In genomic region chr7:27160147-27160545, GRCh38 we compare ENCODE assay signal across 8 cellular contexts. TPM values are rescaled to one million over a fixed set of nuclear protein-coding genes. Genes with fewer than 3 reads are reported as not detected.
DNase-seq lines count a peak whose midpoint lies in the region; ATAC-seq, FAIRE-seq and TF ChIP-seq lines count a peak whose summit lies in the region.

No MANE protein-coding gene starts in this region.

- H3K27me3 Mint-ChIP-seq in CD4-positive, alpha-beta memory T cell, result peaks cover 54 to 70% of the 10 kb centered on the region in 2 donors
- peaks cover 90% of the 10 kb centered on the region for H3K27me3 Mint-ChIP-seq in neural progenitor cell (ENCODE audit: insufficient read depth, low read depth)

- H2AK5ac ChIP-seq in H1 (ENCODE audit: low read depth, low read length), result no peak overlapping the region

- H3F3A ChIP-seq in neural progenitor cell (ENCODE audit: low read depth), result no peaks in the 10 kb centered on the region

- H3K27ac ChIP-seq in CD4-positive, alpha-beta memory T cell (ENCODE audit: low read depth, low read length), result no peak overlapping the region
- H3K27ac ChIP-seq in H1 (ENCODE audit: low read depth, low read length) (no peak overlapping the region), neural progenitor cell (no peak overlapping the region)

- TF ChIP-seq RAD21 in H1 (IDR thresholded peaks at IDR 0.05 in 1 of 2, conservative IDR thresholded peaks at IDR 0.05 in 1 of 2; ENCODE audit: low read depth in 2 of 2, low read length in 2 of 2), result no peak

- H3K27me3 ChIP-seq in CD4-positive, alpha-beta memory T cell (ENCODE audit: insufficient read depth, low read length), result peaks cover 80% of the 10 kb centered on the region
- H3K27me3 ChIP-seq in MG63 (no peaks in the 10 kb centered on the region), H1 (replicated peaks in 1 of 4; ENCODE audit: control insufficient read depth in 3 of 4, extremely low read depth in 1 of 4, insufficient read depth in 3 of 4, low read length in 3 of 4) (peaks cover 98 to 100% (median 99%) of the 10 kb centered on the region in 4 experiments), neural progenitor cell (peaks cover 100% of the 10 kb centered on the region)

- no peak for TF ChIP-seq POLR2A in H1 (IDR thresholded peaks at IDR 0.05; ENCODE audit: control extremely low read depth in 1 of 2, low read depth in 2 of 2, low read length in 2 of 2)

- no peak overlapping the region for H3K23ac ChIP-seq in H1 (ENCODE audit: insufficient read length)

- H2BK15ac ChIP-seq in H1 (ENCODE audit: low read length), result no peak overlapping the region

- CTCF ChIA-PET in CD4-positive, alpha-beta memory T cell (lab: Charles Lee; ENCODE audit: partially characterized antibody), result interaction anchor here (1.1 to 3.6 kb wide), 21 partner anchors 9 to 1267 kb away, joined by 3 to 66 read pairs (median 6); partner anchors contain the start of genes HOXA10 and HOXA3
- CTCF ChIA-PET in H1 (lab: Charles Lee; ENCODE audit: partially characterized antibody), result interaction anchor here (0.6 to 4.4 kb wide), 25 partner anchors 8 to 791 kb away, joined by 3 to 80 read pairs (median 5); partner anchors contain the start of genes HOXA3, HOXA5 and HOXA6

- no peak overlapping the region for H3K9ac ChIP-seq in H1 (replicated peaks in 1 of 4; ENCODE audit: extremely low read depth in 1 of 4, low read depth in 3 of 4, low read length in 3 of 4)
- H3K9ac ChIP-seq in neural progenitor cell, result no peak overlapping the region

- peak overlapping the region; percentile 62 to 84 (median 78) for H3K4me3 Mint-ChIP-seq in CD4-positive, alpha-beta memory T cell
- no peak overlapping the region for H3K4me3 Mint-ChIP-seq in neural progenitor cell

- H3K4me1 Mint-ChIP-seq in CD4-positive, alpha-beta memory T cell, result peaks cover 20 to 54% (median 31%) of the 10 kb centered on the region in 4 donors
- H3K4me1 Mint-ChIP-seq in neural progenitor cell, result peaks cover 4% of the 10 kb centered on the region

- WGBS in H1 (ENCODE audit: extremely low coverage in 1 of 2, insufficient coverage in 1 of 2, insufficient read length in 1 of 2, insufficient replicate concordance in 2 of 2, low coverage in 1 of 2, low lambda C conversion rate in 2 of 2, missing lambda C conversion rate in 1 of 2), 2 experiments, result 50% methylated on average over 23 of the region's 23 CpGs; no CpG with 5 or more reads in 1 of the 2 experiments

- H3K18ac ChIP-seq in H1 (ENCODE audit: extremely low read depth, low read length), result no peak overlapping the region

- H3K4me2 ChIP-seq in H1 (ENCODE audit: insufficient read depth in 1 of 2, low read depth in 2 of 2, low read length in 2 of 2) (peak overlapping the region; percentile 0 to 77; a peak in 2 of 4 replicates), neural progenitor cell (peak overlapping the region; percentile 77)

- H4K91ac ChIP-seq in H1 (replicated peaks; ENCODE audit: insufficient read length, low read length), result no peak overlapping the region

- ATAC-seq in HG03442 (IDR thresholded peaks at IDR 0.05; ENCODE audit: unreplicated experiment) (no peak), GM18520 (IDR thresholded peaks at IDR 0.05; ENCODE audit: unreplicated experiment) (no peak)

- FAIRE-seq in H1 (lab: Jason Lieb, UNC), result no peak

- H2BK20ac ChIP-seq in H1 (ENCODE audit: low read length), result no peak overlapping the region

- H2AFZ ChIP-seq in H1 (ENCODE audit: low read length) (no peak overlapping the region), neural progenitor cell (replicated peaks) (peak overlapping the region; percentile 99)

- peaks cover 38% of the 10 kb centered on the region for H3K4me1 ChIP-seq in CD4-positive, alpha-beta memory T cell (ENCODE audit: insufficient read depth, low read length)
- peaks cover 0 to 2% (median 0%) of the 10 kb centered on the region in 4 experiments; a peak in 4 of 7 replicates for H3K4me1 ChIP-seq in H1 (replicated peaks in 1 of 4; ENCODE audit: control insufficient read depth in 3 of 4, insufficient read depth in 4 of 4, low read length in 3 of 4)
- no peaks in the 10 kb centered on the region for H3K4me1 ChIP-seq in neural progenitor cell

- H3K4ac ChIP-seq in H1 (replicated peaks; ENCODE audit: insufficient read length, low read depth, low read length), result no peak overlapping the region

- no peak overlapping the region for H2BK12ac ChIP-seq in H1 (ENCODE audit: low read depth, low read length)

- H3K79me2 ChIP-seq in H1 (ENCODE audit: control insufficient read depth in 1 of 2, insufficient read depth in 2 of 2, low read length in 2 of 2) (no peaks in the 10 kb centered on the region), neural progenitor cell (ENCODE audit: low read depth) (no peaks in the 10 kb centered on the region)

- H4K20me1 ChIP-seq in H1 (replicated peaks in 1 of 2; ENCODE audit: control insufficient read depth in 1 of 2, insufficient read depth in 2 of 2, low read length in 2 of 2) (peaks cover 18 to 28% of the 10 kb centered on the region in 2 experiments), neural progenitor cell (ENCODE audit: low read depth) (peaks cover 55% of the 10 kb centered on the region)

- H3K9me3 ChIP-seq in CD4-positive, alpha-beta memory T cell (ENCODE audit: control insufficient read depth in 1 of 2, low read length in 2 of 2), result no peaks in the 10 kb centered on the region
- no peaks in the 10 kb centered on the region for H3K9me3 ChIP-seq in MG63
- H3K9me3 ChIP-seq in H1 (ENCODE audit: insufficient read depth in 2 of 2, low read depth in 1 of 2, low read length in 1 of 2), result peaks cover 0 to 14% of the 10 kb centered on the region in 2 experiments; a peak in 1 of 4 replicates
- no peaks in the 10 kb centered on the region for H3K9me3 ChIP-seq in neural progenitor cell (ENCODE audit: low read depth)

- no peak overlapping the region for H2BK120ac ChIP-seq in H1 (replicated peaks; ENCODE audit: low read depth, low read length)

- H4K8ac ChIP-seq in H1 (ENCODE audit: extremely low read depth, insufficient read depth, low read length), result no peak overlapping the region

- intact Hi-C loops in CD4-positive, alpha-beta memory T cell (cut with micrococcal nuclease), result loop anchor here (2.0 to 10.0 kb wide), 7 partner anchors 63 to 1308 kb away; partner anchors contain the start of genes HOXA1 and SNX10

- no peak overlapping the region for H3K14ac ChIP-seq in H1 (ENCODE audit: insufficient read length)

- no peak for TF ChIP-seq EP300 in H1 (IDR thresholded peaks at IDR 0.05; ENCODE audit: borderline replicate concordance in 1 of 2, low read depth in 2 of 2, low read length in 2 of 2)

- no peak overlapping the region for H3K56ac ChIP-seq in H1 (replicated peaks; ENCODE audit: insufficient read length, low read depth, low read length)

- H3K36me3 ChIP-seq in CD4-positive, alpha-beta memory T cell (ENCODE audit: insufficient read depth, low read length), result no peaks in the 10 kb centered on the region
- H3K36me3 ChIP-seq in MG63 (peaks cover 33% of the 10 kb centered on the region), H1 (ENCODE audit: control insufficient read depth in 2 of 4, insufficient read depth in 4 of 4, low read length in 3 of 4) (peaks cover 0 to 28% (median 0%) of the 10 kb centered on the region in 4 experiments; a peak in 1 of 8 replicates), neural progenitor cell (no peaks in the 10 kb centered on the region)

- no peaks in the 10 kb centered on the region for H3K79me1 ChIP-seq in H1 (ENCODE audit: low read depth, low read length)

- peak overlapping the region in 1 of 2 donors; percentile 79 for H3K4me3 ChIP-seq in CD4-positive, alpha-beta memory T cell (ENCODE audit: low read length in 2 of 2)
- peak overlapping the region; percentile 46; the same call in 1 of the 2 replicates for H3K4me3 ChIP-seq in MG63
- H3K4me3 ChIP-seq in H1 (ENCODE audit: extremely low read depth in 1 of 4, insufficient read depth in 2 of 4, low read depth in 3 of 4, low read length in 4 of 4), result peak overlapping the region in 1 of 4 experiments; percentile 60; a peak in 2 of 8 replicates
- H3K4me3 ChIP-seq in neural progenitor cell, result peak overlapping the region; percentile 47

- H3K36me3 Mint-ChIP-seq in CD4-positive, alpha-beta memory T cell, result peaks cover 0 to 3% of the 10 kb centered on the region in 2 donors
- H3K36me3 Mint-ChIP-seq in neural progenitor cell, result peaks cover 2% of the 10 kb centered on the region

- no peak overlapping the region for H2BK5ac ChIP-seq in H1 (ENCODE audit: low read depth, low read length)

- DNase-seq in CD4-positive, alpha-beta memory T cell, result peak in 1 of 5 donors; percentile 40
- no peak for DNase-seq in MG63
- DNase-seq in H1 (ENCODE audit: low read depth in 1 of 2, low spot score in 2 of 2), result peak in 1 of 2 experiments; percentile 48
- DNase-seq in neural progenitor cell (ENCODE audit: low spot score), result no peak
- no peak for DNase-seq in NCI-H524 (lab: John Stamatoyannopoulos, UW)
- no peak for DNase-seq in stimulated activated CD4-positive, alpha-beta T cell treated with anti-CD3 and anti-CD28 coated beads, Interleukin-2, amount 100 ng/mL, for 48 hours

- H3K23me2 ChIP-seq in H1 (ENCODE audit: low read depth, low read length), result no peaks in the 10 kb centered on the region

- peak overlapping the region in 1 of 7 donors; percentile 88 for H3K27ac Mint-ChIP-seq in CD4-positive, alpha-beta memory T cell
- H3K27ac Mint-ChIP-seq in neural progenitor cell, result no peak overlapping the region

- no peak for TF ChIP-seq CTCF in H1 (IDR thresholded peaks at IDR 0.05; ENCODE audit: control extremely low read depth in 1 of 3, insufficient read depth in 1 of 3, low read depth in 1 of 3, low read length in 3 of 3)
- no peak for TF ChIP-seq CTCF in neural progenitor cell (IDR thresholded peaks at IDR 0.05)

- H3K9me3 Mint-ChIP-seq in CD4-positive, alpha-beta memory T cell, result peaks cover 0 to 44% (median 0%) of the 10 kb centered on the region in 8 donors
- H3K9me3 Mint-ChIP-seq in neural progenitor cell, result peaks cover 15% of the 10 kb centered on the region

- no peak overlapping the region for H4K5ac ChIP-seq in H1 (ENCODE audit: insufficient read length, low read depth, low read length)

- POLR2A ChIA-PET in CD4-positive, alpha-beta memory T cell (lab: Charles Lee; ENCODE audit: partially characterized antibody), result interaction anchor here (1.2 to 1.7 kb wide), 3 partner anchors 13 to 477 kb away, joined by 3 to 6 read pairs (median 3); no protein-coding TSS in a partner anchor
- POLR2A ChIA-PET in H1 (lab: Charles Lee; ENCODE audit: partially characterized antibody), result no interaction called here

RNA-seq across cellular contexts. Expression of gene HOXA7, which starts 3.7 kb away (rescaled TPM):
- total RNA-seq in CD4-positive, alpha-beta memory T cell, result not detected
- not detected for polyA plus RNA-seq in CD4-positive, alpha-beta memory T cell
- total RNA-seq in MG63 (2014; rRNA removed; shearing (Covaris generic); ENCODE audit: low replicate concordance), result 0.95 and 1.7 TPM in 2 replicates
- not detected in 2 replicates for total RNA-seq in H1 (2021; fragmentation: NEBNext Ultra II Directional; extraction: Animal tissue kit (Norgen Biotek cat#: 25700))
- 0.03 TPM in 1 of 2 replicates, not detected in the other for polyA plus RNA-seq in H1 (2011; rRNA removed)
- polyA plus RNA-seq in H1 (2011; cell fraction: cytosol; rRNA removed), result not detected
- polyA plus RNA-seq in H1 (2011; cell fraction: nucleus; rRNA removed), result not detected
- polyA plus RNA-seq in H1 (2012, experiment 1 of 2), result not detected in 4 replicates
- polyA plus RNA-seq in H1 (2012, experiment 2 of 2), result not detected
- polyA plus RNA-seq in H1 (2013, experiment 1 of 2), result 0.02 TPM
- 0.02 TPM for polyA plus RNA-seq in H1 (2013, experiment 2 of 2)
- polyA minus RNA-seq in H1 (2011; rRNA and poly(A)+ RNA removed), result not detected in 2 replicates
- polyA minus RNA-seq in H1 (2011; cell fraction: cytosol; rRNA and poly(A)+ RNA removed), result not detected
- polyA minus RNA-seq in H1 (2011; cell fraction: nucleus; rRNA and poly(A)+ RNA removed), result not detected
- total RNA-seq in neural progenitor cell (ENCODE audit: low replicate concordance), result not detected in 2 replicates

RNA-seq across cellular contexts. Expression of gene HOXA9, which starts 5.2 kb away (rescaled TPM):
- not detected for total RNA-seq in CD4-positive, alpha-beta memory T cell
- polyA plus RNA-seq in CD4-positive, alpha-beta memory T cell, result not detected
- total RNA-seq in MG63 (2014; rRNA removed; shearing (Covaris generic); ENCODE audit: low replicate concordance), result 25.4 and 29.9 TPM in 2 replicates
- not detected in 2 replicates for total RNA-seq in H1 (2021; fragmentation: NEBNext Ultra II Directional; extraction: Animal tissue kit (Norgen Biotek cat#: 25700))
- polyA plus RNA-seq in H1 (2011; rRNA removed), result not detected in 2 replicates
- not detected for polyA plus RNA-seq in H1 (2011; cell fraction: cytosol; rRNA removed)
- not detected for polyA plus RNA-seq in H1 (2011; cell fraction: nucleus; rRNA removed)
- polyA plus RNA-seq in H1 (2012, experiment 1 of 2), result not detected in 4 replicates
- not detected for polyA plus RNA-seq in H1 (2012, experiment 2 of 2)
- not detected for polyA plus RNA-seq in H1 (2013, experiment 1 of 2)
- not detected for polyA plus RNA-seq in H1 (2013, experiment 2 of 2)
- polyA minus RNA-seq in H1 (2011; rRNA and poly(A)+ RNA removed), result not detected in 2 replicates
- not detected for polyA minus RNA-seq in H1 (2011; cell fraction: cytosol; rRNA and poly(A)+ RNA removed)
- not detected for polyA minus RNA-seq in H1 (2011; cell fraction: nucleus; rRNA and poly(A)+ RNA removed)
- not detected in 2 replicates for total RNA-seq in neural progenitor cell (ENCODE audit: low replicate concordance)

RNA-seq across cellular contexts. Expression of gene HOXA3, which starts 7.8 kb away (rescaled TPM):
- total RNA-seq in CD4-positive, alpha-beta memory T cell, result not detected
- under 1 TPM in 1 of 2 donors, not detected in 1; 0.07 TPM for polyA plus RNA-seq in CD4-positive, alpha-beta memory T cell
- total RNA-seq in MG63 (2014; rRNA removed; shearing (Covaris generic); ENCODE audit: low replicate concordance), result 4.3 TPM in 1 of 2 replicates, not detected in the other
- not detected in 2 replicates for total RNA-seq in H1 (2021; fragmentation: NEBNext Ultra II Directional; extraction: Animal tissue kit (Norgen Biotek cat#: 25700))
- polyA plus RNA-seq in H1 (2011; rRNA removed), result not detected in 2 replicates
- not detected for polyA plus RNA-seq in H1 (2011; cell fraction: cytosol; rRNA removed)
- not detected for polyA plus RNA-seq in H1 (2011; cell fraction: nucleus; rRNA removed)
- not detected in 4 replicates for polyA plus RNA-seq in H1 (2012, experiment 1 of 2)
- not detected for polyA plus RNA-seq in H1 (2012, experiment 2 of 2)
- polyA plus RNA-seq in H1 (2013, experiment 1 of 2), result not detected
- polyA plus RNA-seq in H1 (2013, experiment 2 of 2), result not detected
- polyA minus RNA-seq in H1 (2011; rRNA and poly(A)+ RNA removed), result not detected in 2 replicates
- not detected for polyA minus RNA-seq in H1 (2011; cell fraction: cytosol; rRNA and poly(A)+ RNA removed)
- polyA minus RNA-seq in H1 (2011; cell fraction: nucleus; rRNA and poly(A)+ RNA removed), result not detected
- total RNA-seq in neural progenitor cell (ENCODE audit: low replicate concordance), result not detected in 2 replicates

RNA-seq across cellular contexts. Expression of gene HOXA6, which starts 12.6 kb away (rescaled TPM):
- not detected for total RNA-seq in CD4-positive, alpha-beta memory T cell
- not detected for polyA plus RNA-seq in CD4-positive, alpha-beta memory T cell
- 0.82 and 5.1 TPM in 2 replicates for total RNA-seq in MG63 (2014; rRNA removed; shearing (Covaris generic); ENCODE audit: low replicate concordance)
- not detected in 2 replicates for total RNA-seq in H1 (2021; fragmentation: NEBNext Ultra II Directional; extraction: Animal tissue kit (Norgen Biotek cat#: 25700))
- polyA plus RNA-seq in H1 (2011; rRNA removed), result not detected in 2 replicates
- not detected for polyA plus RNA-seq in H1 (2011; cell fraction: cytosol; rRNA removed)
- polyA plus RNA-seq in H1 (2011; cell fraction: nucleus; rRNA removed), result not detected
- not detected in 4 replicates for polyA plus RNA-seq in H1 (2012, experiment 1 of 2)
- not detected for polyA plus RNA-seq in H1 (2012, experiment 2 of 2)
- polyA plus RNA-seq in H1 (2013, experiment 1 of 2), result not detected
- polyA plus RNA-seq in H1 (2013, experiment 2 of 2), result not detected
- not detected in 2 replicates for polyA minus RNA-seq in H1 (2011; rRNA and poly(A)+ RNA removed)
- polyA minus RNA-seq in H1 (2011; cell fraction: cytosol; rRNA and poly(A)+ RNA removed), result not detected
- polyA minus RNA-seq in H1 (2011; cell fraction: nucleus; rRNA and poly(A)+ RNA removed), result not detected
- not detected in 2 replicates for total RNA-seq in neural progenitor cell (ENCODE audit: low replicate concordance)

RNA-seq across cellular contexts. Expression of gene HOXA10, which starts 14.0 kb away (rescaled TPM):
- not detected for total RNA-seq in CD4-positive, alpha-beta memory T cell
- polyA plus RNA-seq in CD4-positive, alpha-beta memory T cell, result not detected
- total RNA-seq in MG63 (2014; rRNA removed; shearing (Covaris generic); ENCODE audit: low replicate concordance), result 18.0 and 26.7 TPM in 2 replicates
- total RNA-seq in H1 (2021; fragmentation: NEBNext Ultra II Directional; extraction: Animal tissue kit (Norgen Biotek cat#: 25700)), result not detected in 2 replicates
- polyA plus RNA-seq in H1 (2011; rRNA removed), result not detected in 2 replicates
- polyA plus RNA-seq in H1 (2011; cell fraction: cytosol; rRNA removed), result not detected
- not detected for polyA plus RNA-seq in H1 (2011; cell fraction: nucleus; rRNA removed)
- not detected in 4 replicates for polyA plus RNA-seq in H1 (2012, experiment 1 of 2)
- polyA plus RNA-seq in H1 (2012, experiment 2 of 2), result not detected
- polyA plus RNA-seq in H1 (2013, experiment 1 of 2), result not detected
- polyA plus RNA-seq in H1 (2013, experiment 2 of 2), result not detected
- not detected in 2 replicates for polyA minus RNA-seq in H1 (2011; rRNA and poly(A)+ RNA removed)
- polyA minus RNA-seq in H1 (2011; cell fraction: cytosol; rRNA and poly(A)+ RNA removed), result not detected
- not detected for polyA minus RNA-seq in H1 (2011; cell fraction: nucleus; rRNA and poly(A)+ RNA removed)
- total RNA-seq in neural progenitor cell (ENCODE audit: low replicate concordance), result not detected in 2 replicates

Comparison
In these comparisons a context has a peak if more than half of its experiments do, and no peak if none do; other contexts are left out.
1. RNA of gene HOXA9, which starts 5.2 kb away (total RNA-seq): 25.4 to 29.9 TPM in MG63; not detected in CD4-positive, alpha-beta memory T cell, not detected in H1 and not detected in neural progenitor cell; every median in the first group is over 10 times any median in the second.